Comparison of ENCODE assay signal across 28 cellular contexts in genomic region chr13:41515491-41516139, GRCh38. TPM values are rescaled to one million over a fixed set of nuclear protein-coding genes. Genes with fewer than 3 reads are reported as not detected.
"Had no signal": no experiment of that assay in that cellular context is flagged by ENCODE, and none has a peak within 500 bp of the region (broad histone marks: within the 10 kb centered on the region; RNA-seq: fewer than 3 reads in every experiment).

No MANE protein-coding gene starts in this region.

- H3K27ac Mint-ChIP-seq: activated CD4-positive, alpha-beta T cell treated with anti-CD3 and anti-CD28 coated beads for 36 hours; activated naive CD4-positive, alpha-beta T cell treated with anti-CD3 and anti-CD28 coated beads for 36 hours; activated naive CD8-positive, alpha-beta T cell; activated T-helper 17 cell treated with anti-CD3 and anti-CD28 coated beads, Interleukin-2, amount 50 U/mL, for 72 hours; brain had no signal

- H3K9me3 ChIP-seq: Peyer's patch, SJCRH30, SK-N-SH had no signal

- H3K4me2 ChIP-seq: SK-N-SH had no signal

- H3K9me3 Mint-ChIP-seq: activated naive CD4-positive, alpha-beta T cell treated with anti-CD3 and anti-CD28 coated beads for 36 hours; activated T-helper 17 cell treated with anti-CD3 and anti-CD28 coated beads, Interleukin-2, amount 50 U/mL, for 72 hours had no signal

- H3K4me1 ChIP-seq: Peyer's patch, SJCRH30 had no signal

- FAIRE-seq: astrocyte had no signal

- H3K27me3 Mint-ChIP-seq: activated CD4-positive, alpha-beta T cell treated with anti-CD3 and anti-CD28 coated beads for 36 hours; activated naive CD8-positive, alpha-beta T cell; activated T-helper 17 cell treated with anti-CD3 and anti-CD28 coated beads, Interleukin-2, amount 50 U/mL, for 72 hours had no signal

- DNase-seq: activated CD4-positive, alpha-beta T cell treated with anti-CD3 and anti-CD28 coated beads for 36 hours; activated CD4-positive, alpha-beta T cell treated with anti-CD3 and anti-CD28 coated beads, Interleukin-2, amount 50 U/mL, for 48 hours; activated CD4-positive, CD25-positive, alpha-beta regulatory T cell; activated gamma-delta T cell; activated naive CD4-positive, alpha-beta T cell treated with anti-CD3 and anti-CD28 coated beads for 36 hours; activated T-cell treated with anti-CD3 and anti-CD28 coated beads for 4 hours; activated T-cell treated with anti-CD3 and anti-CD28 coated beads, Interleukin-2, amount 50 U/mL, for 48 hours; amygdala; KG1; NCI-H1048; NCI-H1930; NCI-H2171; NCI-H345; NCI-H510A; NCI-H526 treated with DMSO at 0.1 percent for 48 hours; NCI-H82; NK-92 treated with Interleukin-12 subunit alpha and Interleukin-12 subunit beta, amount 100 ng/mL, for 24 hours; Peyer's patch; Right ventricle myocardium superior; SJCRH30; SK-N-SH; T-helper 1 cell had no signal

- H3K27ac ChIP-seq: Peyer's patch, RWPE1, SJCRH30, VCaP had no signal

- H3K27me3 ChIP-seq: Peyer's patch, SJCRH30 had no signal

- H3K4me1 Mint-ChIP-seq: activated CD4-positive, alpha-beta T cell treated with anti-CD3 and anti-CD28 coated beads for 36 hours; activated T-helper 17 cell treated with anti-CD3 and anti-CD28 coated beads, Interleukin-2, amount 50 U/mL, for 72 hours; brain had no signal

- H3K9ac ChIP-seq: SK-N-SH had no signal

- ATAC-seq: activated CD4-positive, alpha-beta T cell treated with anti-CD3 and anti-CD28 coated beads for 36 hours; activated T-helper 17 cell treated with anti-CD3 and anti-CD28 coated beads, Interleukin-2, amount 50 U/mL, for 72 hours had no signal

- H3K36me3 Mint-ChIP-seq: activated naive CD8-positive, alpha-beta T cell; brain had no signal

- H3K4me3 ChIP-seq: Peyer's patch, SJCRH30 had no signal

- H3K4me3 Mint-ChIP-seq: activated CD4-positive, alpha-beta T cell treated with anti-CD3 and anti-CD28 coated beads for 36 hours; activated naive CD4-positive, alpha-beta T cell treated with anti-CD3 and anti-CD28 coated beads for 36 hours; activated naive CD8-positive, alpha-beta T cell; activated T-helper 17 cell treated with anti-CD3 and anti-CD28 coated beads, Interleukin-2, amount 50 U/mL, for 72 hours; brain had no signal

- H3K36me3 ChIP-seq: Peyer's patch, SJCRH30 had no signal

RNA-seq across cellular contexts. Expression of gene RGCC, which starts 58.3 kb away (rescaled TPM):
- total RNA-seq: SJCRH30 had no signal
